Comparison of ENCODE assay signal across 26 cellular contexts in the genomic region with DNA sequence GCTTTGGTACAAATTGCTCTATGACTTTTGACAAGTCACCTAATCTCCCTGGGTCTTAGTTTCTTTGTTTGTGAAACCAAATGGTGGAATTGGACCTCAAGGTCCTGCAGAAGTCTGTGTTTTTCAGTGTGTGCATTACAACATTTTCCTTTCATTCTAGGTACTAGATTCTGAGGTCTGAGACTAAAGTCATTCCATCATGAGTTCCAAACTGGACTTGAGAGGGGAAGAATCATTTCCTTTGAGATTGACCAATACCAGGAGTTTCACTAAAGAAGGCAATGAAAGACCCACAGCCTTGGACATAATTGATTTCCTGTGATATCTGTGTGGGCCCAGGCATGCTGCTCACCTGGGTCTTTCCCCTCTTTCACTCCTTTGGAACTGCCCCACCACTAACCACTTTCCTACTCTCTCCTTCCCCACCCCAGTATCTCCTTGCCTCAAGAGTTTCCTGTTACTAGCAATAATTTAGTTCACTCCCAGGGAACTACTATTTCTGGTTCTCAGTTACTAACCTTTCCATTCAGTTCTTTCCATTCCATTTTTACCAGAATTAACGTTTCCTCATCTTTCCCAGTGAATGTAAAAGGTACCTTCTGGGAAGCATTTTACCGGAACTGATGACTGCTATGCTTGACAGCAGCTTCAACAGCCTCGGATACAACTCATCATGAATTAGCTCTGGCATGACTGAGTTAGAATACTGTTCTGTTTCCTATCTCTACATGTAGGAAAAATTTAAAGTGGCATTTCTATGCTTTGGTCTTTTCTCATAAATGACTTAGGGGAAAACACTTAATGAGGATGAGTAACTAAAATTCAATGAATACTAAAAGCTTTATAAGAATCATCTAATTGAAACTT. TPM values are rescaled to one million over a fixed set of nuclear protein-coding genes. Genes with fewer than 3 reads are reported as not detected.
"Had no signal": no experiment of that assay in that cellular context is flagged by ENCODE, and none has a peak within 500 bp of the region (broad histone marks: within the 10 kb centered on the region; RNA-seq: fewer than 3 reads in every experiment).

No MANE protein-coding gene starts in this region.

- ATAC-seq: foreskin keratinocyte; left cardiac atrium; lower lobe of right lung; natural killer cell; right cardiac atrium; stimulated activated effector memory CD8-positive, alpha-beta T cell treated with anti-CD3 and anti-CD28 coated beads, Interleukin-12 subunit alpha, Interleukin-12 subunit beta, amount 100 ng/mL, for 72 hours; upper lobe of right lung had no signal

- H3K9me3 ChIP-seq: esophagus squamous epithelium, left ventricle myocardium inferior, lower lobe of right lung, ovary, tibial artery, upper lobe of right lung, vagina had no signal

- H3K9ac ChIP-seq: neural progenitor cell had no signal

- H3K27me3 ChIP-seq: esophagus squamous epithelium, foreskin keratinocyte, hepatocyte, neural progenitor cell, ovary, tibial artery, upper lobe of right lung, vagina had no signal

- H2AFZ ChIP-seq: hepatocyte, neural progenitor cell had no signal

- FAIRE-seq: kidney had no signal

- H3K36me3 ChIP-seq: esophagus squamous epithelium, left ventricle myocardium inferior, lower lobe of right lung, neural progenitor cell, ovary, tibial artery, upper lobe of right lung, vagina had no signal

- H3K4me1 ChIP-seq: neural progenitor cell, tibial artery had no signal

- H3K79me2 ChIP-seq: hepatocyte had no signal

- H3K4me2 ChIP-seq: hepatocyte, neural progenitor cell, smooth muscle cell had no signal

- DNase-seq: esophagus squamous epithelium; foreskin keratinocyte; head of caudate nucleus; kidney; left cardiac atrium; left ventricle myocardium inferior; lower lobe of right lung; natural killer cell; nucleus accumbens; ovary; right cardiac atrium; stimulated activated CD4-positive, alpha-beta T cell treated with anti-CD3 and anti-CD28 coated beads, Interleukin-4, amount 100 ng/mL, for 1 hour; stimulated activated CD8-positive, alpha-beta memory T cell treated with anti-CD3 and anti-CD28 coated beads, Interleukin-4, amount 100 ng/mL, for 48 hours; tibial artery; upper lobe of right lung had no signal

- H3K4me3 ChIP-seq: esophagus squamous epithelium, hepatocyte, left ventricle myocardium inferior, lower lobe of right lung, neural progenitor cell, ovary, smooth muscle cell, tibial artery, upper lobe of right lung, vagina had no signal

- H3K27ac ChIP-seq: esophagus squamous epithelium, foreskin keratinocyte, hepatocyte, left ventricle myocardium inferior, lower lobe of right lung, neural progenitor cell, ovary, tibial artery, upper lobe of right lung, vagina had no signal

RNA-seq across cellular contexts. Expression of gene TAS2R41, which starts 18.4 kb away (rescaled TPM):
- total RNA-seq: epithelial cell of proximal tubule, foreskin keratinocyte, hepatocyte, kidney, left ventricle myocardium inferior, lower lobe of right lung, mesothelial cell of epicardium, mucosa of gallbladder, myocyte, natural killer cell, progenitor cell of endocrine pancreas, right cardiac atrium, smooth muscle cell, temporal lobe, upper lobe of right lung, vagina had no signal
- polyA plus RNA-seq: foreskin keratinocyte, hepatocyte, ovary, right cardiac atrium, smooth muscle cell had no signal

RNA-seq across cellular contexts. Expression of gene TAS2R60, which starts 52.8 kb away (rescaled TPM):
- total RNA-seq: epithelial cell of proximal tubule, esophagus squamous epithelium, foreskin keratinocyte, hepatocyte, kidney, left cardiac atrium, left ventricle myocardium inferior, lower lobe of right lung, mesothelial cell of epicardium, mucosa of gallbladder, myocyte, progenitor cell of endocrine pancreas, right cardiac atrium, smooth muscle cell, upper lobe of right lung, vagina had no signal
- polyA plus RNA-seq: foreskin keratinocyte, hepatocyte, ovary, right cardiac atrium, smooth muscle cell had no signal
